Comparison of ENCODE assay signal across 8 cellular contexts in genomic region chr19:56507446-56508281, GRCh38. TPM values are rescaled to one million over a fixed set of nuclear protein-coding genes. Genes with fewer than 3 reads are reported as not detected.
DNase-seq lines count a peak whose midpoint lies in the region; ATAC-seq, FAIRE-seq and TF ChIP-seq lines count a peak whose summit lies in the region.

Gene ZNF471 (plus strand): TSS chr19:56507855. CDS start chr19:56511572, 3,717 bp downstream.

- no peak within 1 kb of the TSS for H2AFZ ChIP-seq in HepG2 (ENCODE audit: low read length)

- WGBS in liver: 3% methylated on average over 74 of the region's 74 CpGs
- WGBS in HepG2 (ENCODE audit: low lambda C conversion rate): 67% methylated on average over 66 of the region's 74 CpGs

- TF ChIP-seq EP300 in HepG2 (IDR thresholded peaks at IDR 0.05; ENCODE audit: low read depth in 2 of 2, low read length in 2 of 2): no peak
- no peak for TF ChIP-seq EP300 in HepG2 (CRISPR knock-in tag; IDR thresholded peaks at IDR 0.05; ENCODE audit: borderline replicate concordance)

- no peaks in the 10 kb centered on the region for H3K79me2 ChIP-seq in HepG2 (ENCODE audit: insufficient read depth, low read length)

- no peak within 1 kb of the TSS for H3K4me3 Mint-ChIP-seq in nephron progenitor cell

- FAIRE-seq in HepG2 (lab: Jason Lieb, UNC): no peak

- ATAC-seq in HepG2 (no peak), foreskin keratinocyte (peak; percentile 99)
- ATAC-seq in stimulated activated naive CD8-positive, alpha-beta T cell treated with anti-CD3 and anti-CD28 coated beads, Interleukin-15, Interleukin-2, amounts not matched to agents 100 U/mL and 50 U/mL, for 24 hours: peak; percentile 98

- H3K27ac ChIP-seq in liver (ENCODE audit: low read depth in 1 of 2, low read length in 2 of 2): peak within 1 kb of the TSS; percentile 80 to 86
- no peak within 1 kb of the TSS for H3K27ac ChIP-seq in HepG2 (ENCODE audit: extremely low read length, insufficient read depth, low read length)
- H3K27ac ChIP-seq in foreskin keratinocyte: peak within 1 kb of the TSS; percentile 93

- no TSS peak for BruUV-seq in HepG2 (replicated peaks; lab: Mats Ljungman, UMichigan)

- TF ChIP-seq POLR2A in HepG2 (IDR thresholded peaks at IDR 0.05; ENCODE audit: insufficient read depth in 1 of 2, low read depth in 2 of 2, low read length in 2 of 2): no peak

- H3K9me3 Mint-ChIP-seq in nephron progenitor cell: peaks cover 32% of the 10 kb centered on the region

- in situ Hi-C loops in HepG2 (cut with HindIII; ENCODE audit: extremely low pct_ligation_motif_present, low pct_unique_long_range_greater_than_20kb): no loop called here

- H3K4me3 ChIP-seq in liver (ENCODE audit: low read depth in 1 of 3, low read length in 3 of 3) (peak within 1 kb of the TSS; percentile 49 to 71 (median 55)), HepG2 (replicated peaks in 1 of 3; ENCODE audit: insufficient read depth in 1 of 3, low read depth in 2 of 3, low read length in 3 of 3) (no peak within 1 kb of the TSS)

- DNase-seq in HepG2 (ENCODE audit: low spot score): no peak
- DNase-seq in RPMI7951 (ENCODE audit: low read depth): peak; percentile 98
- peak; percentile 22 for DNase-seq in activated gamma-delta T cell (lab: John Stamatoyannopoulos, UW)
- peak; percentile 89 to 95 for DNase-seq in foreskin keratinocyte
- peak; percentile 15 for DNase-seq in nephron progenitor cell
- peak; percentile 84 for DNase-seq in stimulated activated naive CD8-positive, alpha-beta T cell treated with anti-CD3 and anti-CD28 coated beads, Interleukin-15, Interleukin-2, amounts not matched to agents 100 U/mL and 50 U/mL, for 24 hours
- DNase-seq in SIG-M5 (lab: John Stamatoyannopoulos, UW): no peak

- H4K20me1 ChIP-seq in HepG2 (ENCODE audit: insufficient read depth, low read length): no peaks in the 10 kb centered on the region

- H3K27me3 ChIP-seq in liver (ENCODE audit: control insufficient read depth in 4 of 4, insufficient read depth in 4 of 4, low read length in 3 of 4) (no peaks in the 10 kb centered on the region), HepG2 (ENCODE audit: control insufficient read depth in 1 of 2, insufficient read depth in 2 of 2, low read length in 2 of 2) (no peaks in the 10 kb centered on the region), foreskin keratinocyte (no peaks in the 10 kb centered on the region)

- POLR2A ChIA-PET in HepG2 (lab: Yijun Ruan, JAX): no interaction called here

- no peak within 1 kb of the TSS for H3K27ac Mint-ChIP-seq in nephron progenitor cell

- no peak within 1 kb of the TSS for H3K4me2 ChIP-seq in HepG2 (ENCODE audit: low read depth, low read length)

- H3K36me3 Mint-ChIP-seq in nephron progenitor cell (ENCODE audit: low read depth): no peaks in the 10 kb centered on the region

- no peak for TF ChIP-seq RAD21 in liver (IDR thresholded peaks at IDR 0.05)
- no peak for TF ChIP-seq RAD21 in HepG2 (CRISPR knock-in tag; IDR thresholded peaks at IDR 0.05)

- CTCF ChIA-PET in HepG2 (lab: Yijun Ruan, JAX; ENCODE audit: low intra/inter-chr PET ratio, low total read pairs): no interaction called here

- no peaks in the 10 kb centered on the region for H3K4me1 Mint-ChIP-seq in nephron progenitor cell

- H3K27me3 Mint-ChIP-seq in nephron progenitor cell (ENCODE audit: low read depth, poor library complexity): no peaks in the 10 kb centered on the region

- TF ChIP-seq CTCF in liver (IDR thresholded peaks at IDR 0.05; ENCODE audit: low read depth, low read length, missing input control) (no peak), HepG2 (CRISPR knock-in tag; IDR thresholded peaks at IDR 0.05) (no peak), foreskin keratinocyte (conservative IDR thresholded peaks at IDR 0.05) (no peak), nephron progenitor cell (IDR thresholded peaks at IDR 0.05) (no peak)

- peaks cover 0 to 10% (median 6%) of the 10 kb centered on the region in 4 donors for H3K4me1 ChIP-seq in liver (ENCODE audit: control insufficient read depth in 4 of 4, insufficient read depth in 4 of 4, low read length in 3 of 4)
- no peaks in the 10 kb centered on the region for H3K4me1 ChIP-seq in HepG2 (ENCODE audit: insufficient read depth, low read length)
- H3K4me1 ChIP-seq in foreskin keratinocyte: no peaks in the 10 kb centered on the region

- no peak within 1 kb of the TSS for H3K9ac ChIP-seq in liver (ENCODE audit: low read depth in 1 of 2, low read length in 2 of 2)
- H3K9ac ChIP-seq in HepG2 (ENCODE audit: insufficient read depth, low read depth, low read length): no peak within 1 kb of the TSS

- H3K36me3 ChIP-seq in liver (ENCODE audit: control insufficient read depth in 4 of 4, insufficient read depth in 3 of 4, low read depth in 1 of 4, low read length in 3 of 4): peaks cover 0 to 3% (median 1%) of the 10 kb centered on the region in 4 donors
- H3K36me3 ChIP-seq in HepG2 (replicated peaks in 1 of 2; ENCODE audit: control insufficient read depth in 1 of 2, insufficient read depth in 2 of 2, low read length in 2 of 2): no peaks in the 10 kb centered on the region

- peaks cover 17 to 61% (median 23%) of the 10 kb centered on the region in 4 donors for H3K9me3 ChIP-seq in liver (ENCODE audit: control insufficient read depth in 4 of 4, low read length in 3 of 4)
- H3K9me3 ChIP-seq in HepG2 (ENCODE audit: low read length): peaks cover 92% of the 10 kb centered on the region

- intact Hi-C loops in HepG2 (cut with micrococcal nuclease; ENCODE audit: unreplicated experiment): no loop called here

TF ChIP-seq in liver, 16 proteins besides CTCF, POLR2A, EP300 and RAD21 (continues in another document):
- TF ChIP-seq MAX (IDR thresholded peaks at IDR 0.05) (peak; percentile 42), GABPA (IDR thresholded peaks at IDR 0.05 in 1 of 2, conservative IDR thresholded peaks at IDR 0.05 in 1 of 2) (peak in 1 of 2 donors; percentile 79), YY1 (IDR thresholded peaks at IDR 0.05) (peak; percentile 78), RXRA (IDR thresholded peaks at IDR 0.05) (peak; percentile 43 to 44), HNF4G (IDR thresholded peaks at IDR 0.05) (no peak)

TF ChIP-seq in HepG2, 621 proteins besides CTCF, POLR2A, EP300 and RAD21 (continues in another document):
- no peak for TF ChIP-seq PAF1 (CRISPR knock-in tag; IDR thresholded peaks at IDR 0.05)
- no peak for TF ChIP-seq ZMYM2 (CRISPR knock-in tag; IDR thresholded peaks at IDR 0.05)
- no peak for TF ChIP-seq E2F5 (CRISPR knock-in tag; conservative IDR thresholded peaks at IDR 0.05)
- TF ChIP-seq ZNF562 (CRISPR knock-in tag; IDR thresholded peaks at IDR 0.05; ENCODE audit: borderline replicate concordance): no peak
- TF ChIP-seq ZNF546 (CRISPR knock-in tag; conservative IDR thresholded peaks at IDR 0.05): no peak
- no peak for TF ChIP-seq ATF1 (CRISPR knock-in tag; IDR thresholded peaks at IDR 0.05)
- TF ChIP-seq ZFAT (CRISPR knock-in tag; conservative IDR thresholded peaks at IDR 0.05): no peak
- no peak for TF ChIP-seq ZBTB21 (CRISPR knock-in tag; IDR thresholded peaks at IDR 0.05)
- TF ChIP-seq ETS1 (CRISPR knock-in tag; IDR thresholded peaks at IDR 0.05): no peak

RNA-seq across cellular contexts. Expression of gene ZNF471, which starts in this region (rescaled TPM):
- total RNA-seq in liver (1 to 10 TPM; 1.0 to 2.3 TPM), HepG2 (2016; rRNA removed; fragmentation: Illumina TruSeq; extraction: Trizol) (not detected in 2 replicates), foreskin keratinocyte (1.0 and 1.4 TPM in 2 replicates)
- polyA plus RNA-seq in liver (under 1 TPM; 0.77 to 0.89 TPM), HepG2 (2011; rRNA removed) (not detected in 2 replicates), foreskin keratinocyte (0.27 TPM in 2 replicates)
- not detected in 2 replicates for total RNA-seq in HepG2 (2016; cell fraction: cytosol; rRNA removed; fragmentation: Illumina TruSeq; extraction: Trizol; ENCODE audit: low read depth)
- not detected in 2 replicates for total RNA-seq in HepG2 (2016; cell fraction: insoluble cytoplasmic fraction; rRNA removed; fragmentation: Illumina TruSeq; extraction: Trizol)
- not detected in 2 replicates for total RNA-seq in HepG2 (2016; cell fraction: membrane; rRNA removed; fragmentation: Illumina TruSeq; extraction: Trizol)
- total RNA-seq in HepG2 (2016; cell fraction: nucleus; rRNA removed; fragmentation: Illumina TruSeq; extraction: Trizol): not detected in 2 replicates
- polyA plus RNA-seq in HepG2 (2011; cell fraction: cytosol; rRNA removed): not detected in 2 replicates
- not detected in 2 replicates for polyA plus RNA-seq in HepG2 (2011; cell fraction: nucleus; rRNA removed)
- not detected in 2 replicates for polyA plus RNA-seq in HepG2 (2012)
- not detected in 2 replicates for polyA plus RNA-seq in HepG2 (2016; cell fraction: cytosol; fragmentation: Illumina TruSeq; extraction: Trizol; ENCODE audit: low read depth)
- not detected in 2 replicates for polyA plus RNA-seq in HepG2 (2016; cell fraction: insoluble cytoplasmic fraction; fragmentation: Illumina TruSeq; extraction: Trizol; ENCODE audit: low read depth)
- polyA plus RNA-seq in HepG2 (2016; cell fraction: membrane; fragmentation: Illumina TruSeq; extraction: Trizol; ENCODE audit: low read depth): not detected in 2 replicates
- polyA plus RNA-seq in HepG2 (2016; cell fraction: nucleus; fragmentation: Illumina TruSeq; extraction: Trizol; ENCODE audit: insufficient read depth, low read depth): not detected in 2 replicates
- not detected in 2 replicates for polyA minus RNA-seq in HepG2 (2011; rRNA and poly(A)+ RNA removed; ENCODE audit: low replicate concordance)
- not detected in 2 replicates for polyA minus RNA-seq in HepG2 (2011; cell fraction: cytosol; rRNA and poly(A)+ RNA removed)
- not detected in 2 replicates for polyA minus RNA-seq in HepG2 (2011; cell fraction: nucleus; rRNA and poly(A)+ RNA removed)
- total RNA-seq in RPMI7951 (2014; rRNA removed; shearing (Covaris generic)): 1.1 and 1.3 TPM in 2 replicates

Comparison
In these comparisons a context has a peak if more than half of its experiments do, and no peak if none do; other contexts are left out.
1. H3K4me3 ChIP-seq: peak in liver (3 of 3); none in HepG2 (0 of 3).
2. DNase-seq: peak in RPMI7951 (single experiment), activated gamma-delta T cell (single experiment), foreskin keratinocyte (2 of 2), nephron progenitor cell (single experiment) and stimulated activated naive CD8-positive, alpha-beta T cell treated with anti-CD3 and anti-CD28 coated beads, Interleukin-15, Interleukin-2, amounts not matched to agents 100 U/mL and 50 U/mL, for 24 hours (single experiment); none in HepG2 (single experiment) and SIG-M5 (single experiment).